ENCODE assay signal across 14 cellular contexts in the genomic region with DNA sequence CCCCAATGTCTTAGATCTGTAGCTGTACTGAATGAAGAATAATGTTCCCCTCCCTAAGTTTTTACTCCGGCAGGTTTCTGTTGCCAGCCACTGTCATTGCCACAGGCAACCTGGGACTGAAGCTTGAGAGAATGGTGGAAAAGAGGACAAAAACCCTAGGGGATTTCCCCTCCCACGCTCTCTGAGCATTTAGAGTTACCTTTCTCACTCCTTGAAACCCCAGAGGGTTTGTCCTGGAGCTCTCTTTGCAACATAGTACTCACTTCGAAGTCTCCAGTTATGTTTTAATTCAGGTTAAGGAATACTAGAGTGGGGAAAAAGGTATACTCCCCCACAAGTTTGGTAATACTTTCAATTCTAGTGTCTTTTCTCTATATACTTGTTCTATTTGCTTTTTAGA. TPM values are rescaled to one million over a fixed set of nuclear protein-coding genes. Genes with fewer than 3 reads are reported as not detected.
DNase-seq lines count a peak whose midpoint lies in the region; ATAC-seq lines count a peak whose summit lies in the region.
"Had no signal": no experiment of that assay in that cellular context is flagged by ENCODE, and none has a peak within 500 bp of the region (broad histone marks: within the 10 kb centered on the region; RNA-seq: fewer than 3 reads in every experiment).

No MANE protein-coding gene starts in this region.

- H3K9me3 Mint-ChIP-seq in activated T-cell treated with anti-CD3 and anti-CD28 coated beads, Interleukin-2, amount 50 U/mL, for 4 hours: no peaks in the 10 kb centered on the region
- H3K9me3 Mint-ChIP-seq in stimulated activated naive CD8-positive, alpha-beta T cell treated with anti-CD3 and anti-CD28 coated beads, Interleukin-15, Interleukin-2, amounts not matched to agents 100 ng/mL and 50 ng/mL, for 24 hours: no peaks in the 10 kb centered on the region

- no peaks in the 10 kb centered on the region for H3K27me3 Mint-ChIP-seq in activated T-cell treated with anti-CD3 and anti-CD28 coated beads, Interleukin-2, amount 50 U/mL, for 4 hours (ENCODE audit: low read depth)
- H3K27me3 Mint-ChIP-seq in stimulated activated naive CD8-positive, alpha-beta T cell treated with anti-CD3 and anti-CD28 coated beads, Interleukin-15, Interleukin-2, amounts not matched to agents 100 ng/mL and 50 ng/mL, for 24 hours: no peaks in the 10 kb centered on the region

- ATAC-seq in GM21786 (IDR thresholded peaks at IDR 0.05; ENCODE audit: unreplicated experiment) (peak; percentile 42), HG03439 (IDR thresholded peaks at IDR 0.05; ENCODE audit: unreplicated experiment) (no peak)
- peak; percentile 59 to 63 for ATAC-seq in activated T-cell treated with anti-CD3 and anti-CD28 coated beads, Interleukin-2, amount 50 U/mL, for 4 hours
- ATAC-seq: K562, sciatic nerve had no signal

- DNase-seq in stimulated activated CD4-positive, alpha-beta T cell treated with anti-CD3 and anti-CD28 coated beads, Interleukin-15, amount 100 ng/mL, for 24 hours: peak; percentile 58
- DNase-seq in stimulated activated CD4-positive, alpha-beta T cell treated with anti-CD3 and anti-CD28 coated beads, Interleukin-4, amount 100 ng/mL, for 1 hour: no peak
- DNase-seq in activated T-cell treated with anti-CD3 and anti-CD28 coated beads, Interleukin-2, amount 50 U/mL, for 4 hours: no peak
- DNase-seq in mesenteric fat pad (ENCODE audit: low spot score) (no peak), T1000 (lab: John Stamatoyannopoulos, UW) (no peak)
- DNase-seq: activated CD8-positive, alpha-beta memory T cell treated with anti-CD3 and anti-CD28 coated beads, Interleukin-2, amount 50 U/mL, for 48 hours; mesenchymal stem cell; NCI-H1417; testis had no signal

- peaks cover 16% of the 10 kb centered on the region for H3K4me1 Mint-ChIP-seq in activated T-cell treated with anti-CD3 and anti-CD28 coated beads, Interleukin-2, amount 50 U/mL, for 4 hours (ENCODE audit: low read depth)
- peaks cover 22% of the 10 kb centered on the region for H3K4me1 Mint-ChIP-seq in stimulated activated naive CD8-positive, alpha-beta T cell treated with anti-CD3 and anti-CD28 coated beads, Interleukin-15, Interleukin-2, amounts not matched to agents 100 ng/mL and 50 ng/mL, for 24 hours (ENCODE audit: low read depth)

- H3K36me3 Mint-ChIP-seq in activated T-cell treated with anti-CD3 and anti-CD28 coated beads, Interleukin-2, amount 50 U/mL, for 4 hours (ENCODE audit: insufficient read depth): no peaks in the 10 kb centered on the region
- H3K36me3 Mint-ChIP-seq in stimulated activated naive CD8-positive, alpha-beta T cell treated with anti-CD3 and anti-CD28 coated beads, Interleukin-15, Interleukin-2, amounts not matched to agents 100 ng/mL and 50 ng/mL, for 24 hours (ENCODE audit: low read depth): no peaks in the 10 kb centered on the region

- peak overlapping the region; percentile 70 for H3K27ac Mint-ChIP-seq in stimulated activated naive CD8-positive, alpha-beta T cell treated with anti-CD3 and anti-CD28 coated beads, Interleukin-15, Interleukin-2, amounts not matched to agents 100 ng/mL and 50 ng/mL, for 24 hours

- peak overlapping the region; percentile 16 for H3K4me3 Mint-ChIP-seq in activated T-cell treated with anti-CD3 and anti-CD28 coated beads, Interleukin-2, amount 50 U/mL, for 4 hours
- H3K4me3 Mint-ChIP-seq in stimulated activated naive CD8-positive, alpha-beta T cell treated with anti-CD3 and anti-CD28 coated beads, Interleukin-15, Interleukin-2, amounts not matched to agents 100 ng/mL and 50 ng/mL, for 24 hours: no peak overlapping the region

RNA-seq across cellular contexts. Expression of a gene that starts 31.5 kb away (rescaled TPM):
- 1 to 10 TPM; 1.3 to 2.4 (median 1.5) TPM for total RNA-seq in activated T-cell treated with anti-CD3 and anti-CD28 coated beads, Interleukin-2, amount 50 U/mL, for 4 hours
- 43.5 TPM for total RNA-seq in mesenteric fat pad

RNA-seq across cellular contexts. Expression of a gene that starts 35.6 kb away (rescaled TPM):
- 100 to 1,000 TPM; 114 to 124 (median 116) TPM for total RNA-seq in activated T-cell treated with anti-CD3 and anti-CD28 coated beads, Interleukin-2, amount 50 U/mL, for 4 hours
- total RNA-seq in mesenteric fat pad: 116 TPM

Comparison
In these comparisons a context has a peak if more than half of its experiments do, and no peak if none do; other contexts are left out.
1. RNA of a gene that starts 31.5 kb away (total RNA-seq): 43.5 TPM in mesenteric fat pad (single experiment); 1.3 to 2.4 TPM in activated T-cell treated with anti-CD3 and anti-CD28 coated beads, Interleukin-2, amount 50 U/mL, for 4 hours; every median in the first group is over 10 times any median in the second.